Comparison of ENCODE assay signal across 16 cellular contexts in the genomic region with DNA sequence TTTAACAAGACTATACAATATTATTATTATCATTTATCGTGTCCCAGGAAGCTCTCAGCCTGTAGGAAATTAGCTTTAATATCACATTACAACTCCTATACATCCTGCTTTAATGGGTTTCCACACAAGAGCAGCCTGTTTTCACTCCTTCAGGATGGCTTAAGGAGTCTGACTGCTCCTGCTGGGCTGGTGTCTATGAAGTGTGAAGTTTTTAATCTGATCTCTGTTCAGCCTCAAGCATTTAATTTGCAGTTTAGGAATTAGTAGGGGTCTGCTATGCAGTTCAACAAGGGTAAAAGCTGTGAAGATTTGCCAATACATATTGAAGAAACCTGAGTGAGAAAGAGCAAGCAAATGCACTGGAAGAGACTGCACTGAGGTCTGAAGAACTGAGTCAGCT.
"Had no signal": no experiment of that assay in that cellular context is flagged by ENCODE, and none has a peak within 500 bp of the region (broad histone marks: within the 10 kb centered on the region; RNA-seq: fewer than 3 reads in every experiment).

No MANE protein-coding gene starts in this region.

- H3K27me3 ChIP-seq: colonic mucosa, esophagus muscularis mucosa, foreskin keratinocyte, gastroesophageal sphincter, heart left ventricle, left lung had no signal

- H3K27ac Mint-ChIP-seq: dendritic cell treated with granulocyte-macrophage colony-stimulating factor and Interleukin-4, amounts not matched to agents 40 ng/mL and 50 ng/mL, for 4 days; effector memory CD8-positive, alpha-beta T cell had no signal

- H3K27ac ChIP-seq: colonic mucosa, esophagus muscularis mucosa, foreskin keratinocyte, gastroesophageal sphincter, heart left ventricle, left lung, lower lobe of right lung had no signal

- H3K9me3 Mint-ChIP-seq: dendritic cell treated with granulocyte-macrophage colony-stimulating factor and Interleukin-4, amounts not matched to agents 40 ng/mL and 50 ng/mL, for 4 days had no signal

- H3K36me3 ChIP-seq: colonic mucosa, esophagus muscularis mucosa, gastroesophageal sphincter, heart left ventricle, left lung, lower lobe of right lung had no signal

- DNase-seq: colonic mucosa; cortex of kidney; effector CD8-positive, alpha-beta T cell; effector memory CD8-positive, alpha-beta T cell; foreskin keratinocyte; heart left ventricle; hippocampal formation; left cardiac atrium; left lung; left ventricle myocardium superior; lower lobe of right lung; mesenchymal stem cell; midbrain had no signal

- H3K9me3 ChIP-seq: colonic mucosa, esophagus muscularis mucosa, gastroesophageal sphincter, left lung, lower lobe of right lung had no signal

- H3K4me3 Mint-ChIP-seq: dendritic cell treated with granulocyte-macrophage colony-stimulating factor and Interleukin-4, amounts not matched to agents 40 ng/mL and 50 ng/mL, for 4 days; effector memory CD8-positive, alpha-beta T cell had no signal

- H3K4me3 ChIP-seq: colonic mucosa, esophagus muscularis mucosa, gastroesophageal sphincter, heart left ventricle, left lung, lower lobe of right lung had no signal

- H3K27me3 Mint-ChIP-seq: dendritic cell treated with granulocyte-macrophage colony-stimulating factor and Interleukin-4, amounts not matched to agents 40 ng/mL and 50 ng/mL, for 4 days; effector memory CD8-positive, alpha-beta T cell had no signal

- H3K4me1 ChIP-seq: colonic mucosa, esophagus muscularis mucosa, foreskin keratinocyte, gastroesophageal sphincter, heart left ventricle, left lung, lower lobe of right lung had no signal

- ATAC-seq: effector memory CD8-positive, alpha-beta T cell; foreskin keratinocyte; gastroesophageal sphincter; heart left ventricle; left cardiac atrium; left lung; left ventricle myocardium superior; lower lobe of right lung had no signal
